Comparison of ENCODE assay signal across 1 cellular context in genomic region chr10:103504181-103504783, GRCh38.
TF ChIP-seq lines count a peak whose summit lies in the region.

No MANE protein-coding gene starts in this region.

TF ChIP-seq in HepG2, 621 proteins besides CTCF, POLR2A, EP300 and RAD21 (continued from another document and continues in another):
- TF ChIP-seq MED1 (CRISPR knock-in tag; IDR thresholded peaks at IDR 0.05) (peak; percentile 68), TRIM22 (IDR thresholded peaks at IDR 0.05) (no peak), TSC22D2 (CRISPR knock-in tag; IDR thresholded peaks at IDR 0.05; ENCODE audit: borderline replicate concordance) (no peak), FOXJ3 (CRISPR knock-in tag; IDR thresholded peaks at IDR 0.05; ENCODE audit: borderline replicate concordance) (peak; percentile 42; the same call in 1 of the 2 replicates), TEAD3 (CRISPR knock-in tag; optimal IDR thresholded peaks at IDR 0.05; ENCODE audit: borderline replicate concordance) (peak; percentile 93), MBD4 (IDR thresholded peaks at IDR 0.05; ENCODE audit: borderline replicate concordance, low read length) (peak; percentile 62; the same call in 1 of the 2 replicates), CEBPB (IDR thresholded peaks at IDR 0.05; ENCODE audit: borderline replicate concordance, low read depth, low read length) (no peak), TCF7 (IDR thresholded peaks at IDR 0.05; ENCODE audit: low read depth) (peak; percentile 41; the same call in 1 of the 2 replicates), EED (CRISPR knock-in tag; IDR thresholded peaks at IDR 0.05) (no peak), HBP1 (CRISPR knock-in tag; IDR thresholded peaks at IDR 0.05; ENCODE audit: low read depth) (no peak), ZNF318 (CRISPR knock-in tag; IDR thresholded peaks at IDR 0.05) (no peak), ZC3H4 (CRISPR knock-in tag; IDR thresholded peaks at IDR 0.05; ENCODE audit: borderline replicate concordance) (no peak), FOXA3 (CRISPR knock-in tag; IDR thresholded peaks at IDR 0.05) (peak; percentile 95), XBP1 (CRISPR knock-in tag; IDR thresholded peaks at IDR 0.05) (no peak), PBX2 (CRISPR knock-in tag; IDR thresholded peaks at IDR 0.05) (no peak), ZNF709 (CRISPR knock-in tag; IDR thresholded peaks at IDR 0.05) (no peak), THAP11 (CRISPR knock-in tag; IDR thresholded peaks at IDR 0.05) (peak; percentile 52), SIX1 (CRISPR knock-in tag; IDR thresholded peaks at IDR 0.05; ENCODE audit: borderline replicate concordance) (peak; percentile 34; the same call in 1 of the 2 replicates), TOPORS (CRISPR knock-in tag; IDR thresholded peaks at IDR 0.05) (no peak), KAT8 (CRISPR knock-in tag; IDR thresholded peaks at IDR 0.05) (peak; percentile 65), NR0B2 (CRISPR knock-in tag; IDR thresholded peaks at IDR 0.05) (no peak), SMAD1 (CRISPR knock-in tag; IDR thresholded peaks at IDR 0.05; ENCODE audit: borderline replicate concordance, low read depth) (no peak), LCORL (IDR thresholded peaks at IDR 0.05) (peak; percentile 54; the same call in 1 of the 2 replicates), LCORL (CRISPR knock-in tag; IDR thresholded peaks at IDR 0.05) (peak; percentile 46; the same call in 1 of the 2 replicates), SOX6 (IDR thresholded peaks at IDR 0.05) (no peak), SOX6 (CRISPR knock-in tag; IDR thresholded peaks at IDR 0.05) (peak; percentile 83), IRF2 (CRISPR knock-in tag; IDR thresholded peaks at IDR 0.05) (peak; percentile 50; the same call in 1 of the 2 replicates), MIXL1 (CRISPR knock-in tag; IDR thresholded peaks at IDR 0.05) (peak; percentile 60; the same call in 1 of the 2 replicates), ZNF629 (CRISPR knock-in tag; conservative IDR thresholded peaks at IDR 0.05) (no peak), ZNF510 (CRISPR knock-in tag; IDR thresholded peaks at IDR 0.05; ENCODE audit: low read depth) (no peak), KLF6 (CRISPR knock-in tag; IDR thresholded peaks at IDR 0.05) (0 out of 2 replicates have a peak, but pooled peaks have one; percentile 26), HNRNPK (IDR thresholded peaks at IDR 0.05; ENCODE audit: low read depth, low read length, poor library complexity, severe bottlenecking) (no peak), MEIS1 (CRISPR knock-in tag; IDR thresholded peaks at IDR 0.05; ENCODE audit: borderline replicate concordance) (peak; percentile 79; the same call in 1 of the 2 replicates), TGIF2 (CRISPR knock-in tag; IDR thresholded peaks at IDR 0.05) (0 out of 2 replicates have a peak, but pooled peaks have one; percentile 37), ZNF776 (CRISPR knock-in tag; IDR thresholded peaks at IDR 0.05) (no peak), ZNF816 (CRISPR knock-in tag; IDR thresholded peaks at IDR 0.05; ENCODE audit: borderline replicate concordance) (0 out of 2 replicates have a peak, but pooled peaks have one; percentile 36), GATAD2A (CRISPR knock-in tag; IDR thresholded peaks at IDR 0.05) (peak; percentile 92)
- TF ChIP-seq, protein P1, sequence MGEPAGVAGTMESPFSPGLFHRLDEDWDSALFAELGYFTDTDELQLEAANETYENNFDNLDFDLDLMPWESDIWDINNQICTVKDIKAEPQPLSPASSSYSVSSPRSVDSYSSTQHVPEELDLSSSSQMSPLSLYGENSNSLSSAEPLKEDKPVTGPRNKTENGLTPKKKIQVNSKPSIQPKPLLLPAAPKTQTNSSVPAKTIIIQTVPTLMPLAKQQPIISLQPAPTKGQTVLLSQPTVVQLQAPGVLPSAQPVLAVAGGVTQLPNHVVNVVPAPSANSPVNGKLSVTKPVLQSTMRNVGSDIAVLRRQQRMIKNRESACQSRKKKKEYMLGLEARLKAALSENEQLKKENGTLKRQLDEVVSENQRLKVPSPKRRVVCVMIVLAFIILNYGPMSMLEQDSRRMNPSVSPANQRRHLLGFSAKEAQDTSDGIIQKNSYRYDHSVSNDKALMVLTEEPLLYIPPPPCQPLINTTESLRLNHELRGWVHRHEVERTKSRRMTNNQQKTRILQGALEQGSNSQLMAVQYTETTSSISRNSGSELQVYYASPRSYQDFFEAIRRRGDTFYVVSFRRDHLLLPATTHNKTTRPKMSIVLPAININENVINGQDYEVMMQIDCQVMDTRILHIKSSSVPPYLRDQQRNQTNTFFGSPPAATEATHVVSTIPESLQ (CRISPR knock-in tag; conservative IDR thresholded peaks at IDR 0.05): no peak
- TF ChIP-seq, protein P2, sequence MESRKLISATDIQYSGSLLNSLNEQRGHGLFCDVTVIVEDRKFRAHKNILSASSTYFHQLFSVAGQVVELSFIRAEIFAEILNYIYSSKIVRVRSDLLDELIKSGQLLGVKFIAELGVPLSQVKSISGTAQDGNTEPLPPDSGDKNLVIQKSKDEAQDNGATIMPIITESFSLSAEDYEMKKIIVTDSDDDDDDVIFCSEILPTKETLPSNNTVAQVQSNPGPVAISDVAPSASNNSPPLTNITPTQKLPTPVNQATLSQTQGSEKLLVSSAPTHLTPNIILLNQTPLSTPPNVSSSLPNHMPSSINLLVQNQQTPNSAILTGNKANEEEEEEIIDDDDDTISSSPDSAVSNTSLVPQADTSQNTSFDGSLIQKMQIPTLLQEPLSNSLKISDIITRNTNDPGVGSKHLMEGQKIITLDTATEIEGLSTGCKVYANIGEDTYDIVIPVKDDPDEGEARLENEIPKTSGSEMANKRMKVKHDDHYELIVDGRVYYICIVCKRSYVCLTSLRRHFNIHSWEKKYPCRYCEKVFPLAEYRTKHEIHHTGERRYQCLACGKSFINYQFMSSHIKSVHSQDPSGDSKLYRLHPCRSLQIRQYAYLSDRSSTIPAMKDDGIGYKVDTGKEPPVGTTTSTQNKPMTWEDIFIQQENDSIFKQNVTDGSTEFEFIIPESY (CRISPR knock-in tag; IDR thresholded peaks at IDR 0.05): 0 out of 2 replicates have a peak, but pooled peaks have one; percentile 34
- TF ChIP-seq, protein P3, sequence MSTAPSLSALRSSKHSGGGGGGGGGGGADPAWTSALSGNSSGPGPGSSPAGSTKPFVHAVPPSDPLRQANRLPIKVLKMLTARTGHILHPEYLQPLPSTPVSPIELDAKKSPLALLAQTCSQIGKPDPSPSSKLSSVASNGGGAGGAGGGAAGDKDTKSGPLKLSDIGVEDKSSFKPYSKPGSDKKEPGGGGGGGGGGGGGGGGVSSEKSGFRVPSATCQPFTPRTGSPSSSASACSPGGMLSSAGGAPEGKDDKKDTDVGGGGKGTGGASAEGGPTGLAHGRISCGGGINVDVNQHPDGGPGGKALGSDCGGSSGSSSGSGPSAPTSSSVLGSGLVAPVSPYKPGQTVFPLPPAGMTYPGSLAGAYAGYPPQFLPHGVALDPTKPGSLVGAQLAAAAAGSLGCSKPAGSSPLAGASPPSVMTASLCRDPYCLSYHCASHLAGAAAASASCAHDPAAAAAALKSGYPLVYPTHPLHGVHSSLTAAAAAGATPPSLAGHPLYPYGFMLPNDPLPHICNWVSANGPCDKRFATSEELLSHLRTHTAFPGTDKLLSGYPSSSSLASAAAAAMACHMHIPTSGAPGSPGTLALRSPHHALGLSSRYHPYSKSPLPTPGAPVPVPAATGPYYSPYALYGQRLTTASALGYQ (CRISPR knock-in tag; IDR thresholded peaks at IDR 0.05): peak; percentile 53; the same call in 1 of the 2 replicates
